ENCODE assay signal across 8 cellular contexts in genomic region chr17:7579001-7579838, GRCh38. TPM values are rescaled to one million over a fixed set of nuclear protein-coding genes. Genes with fewer than 3 reads are reported as not detected.
DNase-seq lines count a peak whose midpoint lies in the region; ATAC-seq, FAIRE-seq and TF ChIP-seq lines count a peak whose summit lies in the region.

Gene CD68 (plus strand): TSS chr17:7579638. CDS start chr17:7579678, 40 bp downstream.

- peak within 1 kb of the TSS; percentile 76 for H3K4me3 Mint-ChIP-seq in activated T-helper 1 cell treated with anti-CD3 and anti-CD28 coated beads, Interleukin-12 subunit alpha, Interleukin-12 subunit beta, Interleukin-2, Interleukin-4 antibody, amounts not matched to agents 30 ng/mL and 10 ng/mL and 1 ng/mL, durations not matched to agents 14 hours and 24 hours and 36 hours
- peak within 1 kb of the TSS; percentile 71 for H3K4me3 Mint-ChIP-seq in type B pancreatic cell

- H3K27me3 ChIP-seq in osteoblast (ENCODE audit: insufficient read depth, low read length): no peaks in the 10 kb centered on the region

- H3K4me1 Mint-ChIP-seq in activated T-helper 1 cell treated with anti-CD3 and anti-CD28 coated beads, Interleukin-12 subunit alpha, Interleukin-12 subunit beta, Interleukin-2, Interleukin-4 antibody, amounts not matched to agents 30 ng/mL and 10 ng/mL and 1 ng/mL, durations not matched to agents 14 hours and 24 hours and 36 hours (ENCODE audit: low read depth): peaks cover 81% of the 10 kb centered on the region
- peaks cover 67% of the 10 kb centered on the region for H3K4me1 Mint-ChIP-seq in type B pancreatic cell (ENCODE audit: unreplicated experiment)

- peak; percentile 37 for DNase-seq in activated T-helper 1 cell treated with anti-CD3 and anti-CD28 coated beads, Interleukin-12 subunit alpha, Interleukin-12 subunit beta, Interleukin-2, Interleukin-4 antibody, amounts not matched to agents 30 ng/mL and 10 ng/mL and 1 ng/mL, durations not matched to agents 14 hours and 24 hours and 36 hours (ENCODE audit: low spot score)
- DNase-seq in foreskin fibroblast (peak; percentile 95 to 97), osteoblast (ENCODE audit: insufficient read length, low spot score, missing footprints) (peak; percentile 96), type B pancreatic cell (ENCODE audit: extremely low spot score, unreplicated experiment) (no peak), NCI-H345 (lab: John Stamatoyannopoulos, UW) (no peak)

- peak within 1 kb of the TSS; percentile 74 for H3K4me2 ChIP-seq in osteoblast (ENCODE audit: insufficient read depth, low read length)

- intact Hi-C loops in activated T-helper 1 cell treated with anti-CD3 and anti-CD28 coated beads, Interleukin-12 subunit alpha, Interleukin-12 subunit beta, Interleukin-2, Interleukin-4 antibody, amounts not matched to agents 30 ng/mL and 10 ng/mL and 1 ng/mL, durations not matched to agents 14 hours and 24 hours and 36 hours (cut with micrococcal nuclease): loop anchor here (2.0 kb wide), 1 partner anchor 18 kb away; the partner anchor contains the start of gene SENP3

- peaks cover 69% of the 10 kb centered on the region for H3K36me3 Mint-ChIP-seq in activated T-helper 1 cell treated with anti-CD3 and anti-CD28 coated beads, Interleukin-12 subunit alpha, Interleukin-12 subunit beta, Interleukin-2, Interleukin-4 antibody, amounts not matched to agents 30 ng/mL and 10 ng/mL and 1 ng/mL, durations not matched to agents 14 hours and 24 hours and 36 hours (ENCODE audit: low read depth)
- H3K36me3 Mint-ChIP-seq in type B pancreatic cell: peaks cover 43% of the 10 kb centered on the region

- peaks cover 47% of the 10 kb centered on the region for H3K36me3 ChIP-seq in osteoblast (ENCODE audit: insufficient read depth, low read length)

- FAIRE-seq in G401.6 (lab: Jason Lieb, UNC): peak; percentile 99

- peaks cover 61% of the 10 kb centered on the region for H3K4me1 ChIP-seq in osteoblast (ENCODE audit: insufficient read depth, low read length)

- H2AFZ ChIP-seq in osteoblast (ENCODE audit: low read length): no peak within 1 kb of the TSS

- TF ChIP-seq CTCF in foreskin fibroblast (IDR thresholded peaks at IDR 0.05; ENCODE audit: low read depth, low read length): no peak
- no peak for TF ChIP-seq CTCF in osteoblast (IDR thresholded peaks at IDR 0.05; ENCODE audit: extremely low read depth, low read depth, low read length)
- no peak for TF ChIP-seq CTCF in type B pancreatic cell (conservative IDR thresholded peaks at IDR 0.05)

- H3K27ac Mint-ChIP-seq in activated T-helper 1 cell treated with anti-CD3 and anti-CD28 coated beads, Interleukin-12 subunit alpha, Interleukin-12 subunit beta, Interleukin-2, Interleukin-4 antibody, amounts not matched to agents 30 ng/mL and 10 ng/mL and 1 ng/mL, durations not matched to agents 14 hours and 24 hours and 36 hours: peak within 1 kb of the TSS; percentile 86
- peak within 1 kb of the TSS; percentile 100 for H3K27ac Mint-ChIP-seq in type B pancreatic cell

- peaks cover 78% of the 10 kb centered on the region for H3K79me2 ChIP-seq in osteoblast (ENCODE audit: insufficient read depth, low read length)

- H3K27ac ChIP-seq in osteoblast (ENCODE audit: low read depth, low read length): peak within 1 kb of the TSS; percentile 71

- no peaks in the 10 kb centered on the region for H3K27me3 Mint-ChIP-seq in activated T-helper 1 cell treated with anti-CD3 and anti-CD28 coated beads, Interleukin-12 subunit alpha, Interleukin-12 subunit beta, Interleukin-2, Interleukin-4 antibody, amounts not matched to agents 30 ng/mL and 10 ng/mL and 1 ng/mL, durations not matched to agents 14 hours and 24 hours and 36 hours (ENCODE audit: insufficient read depth)
- H3K27me3 Mint-ChIP-seq in type B pancreatic cell: no peaks in the 10 kb centered on the region

- peak; percentile 35 for ATAC-seq in HG02642 (IDR thresholded peaks at IDR 0.05; ENCODE audit: poor library complexity, unreplicated experiment)

- peaks cover 46% of the 10 kb centered on the region for H4K20me1 ChIP-seq in osteoblast (ENCODE audit: insufficient read depth, low read length)

- peak within 1 kb of the TSS; percentile 24 to 25 for H3K4me3 ChIP-seq in foreskin fibroblast (ENCODE audit: low read depth in 1 of 2, low read length in 2 of 2)
- peak within 1 kb of the TSS; percentile 61 for H3K4me3 ChIP-seq in osteoblast (ENCODE audit: insufficient read depth, low read length)

- no peaks in the 10 kb centered on the region for H3K9me3 ChIP-seq in osteoblast (ENCODE audit: low read depth, low read length)

- no peaks in the 10 kb centered on the region for H3K9me3 Mint-ChIP-seq in activated T-helper 1 cell treated with anti-CD3 and anti-CD28 coated beads, Interleukin-12 subunit alpha, Interleukin-12 subunit beta, Interleukin-2, Interleukin-4 antibody, amounts not matched to agents 30 ng/mL and 10 ng/mL and 1 ng/mL, durations not matched to agents 14 hours and 24 hours and 36 hours
- no peaks in the 10 kb centered on the region for H3K9me3 Mint-ChIP-seq in type B pancreatic cell

TF ChIP-seq in PFSK-1, 5 proteins besides CTCF, POLR2A, EP300 and RAD21:
- TF ChIP-seq TAF1 (IDR thresholded peaks at IDR 0.05; ENCODE audit: borderline replicate concordance, insufficient read depth, low read length) (peak; percentile 30; the same call in 1 of the 2 replicates), REST (IDR thresholded peaks at IDR 0.05; ENCODE audit: insufficient read depth in 1 of 2, low read depth in 2 of 2, low read length in 2 of 2) (peak in 1 of 2 experiments; percentile 40; a peak in 2 of 4 replicates), POLR2AphosphoS5 (IDR thresholded peaks at IDR 0.05; ENCODE audit: low read depth, low read length) (peak; percentile 100), SIN3A (IDR thresholded peaks at IDR 0.05; ENCODE audit: borderline replicate concordance, insufficient read depth, low read length) (peak; percentile 100), FOXP2 (optimal IDR thresholded peaks at IDR 0.05; ENCODE audit: borderline replicate concordance, extremely low read depth, extremely low read length, insufficient read depth) (peak; percentile 92)

RNA-seq across cellular contexts. Expression of gene CD68, which starts in this region (rescaled TPM):
- 56.0 TPM for polyA plus RNA-seq in PFSK-1 (2012; ENCODE audit: insufficient read length, low read depth)
- 2.4 and 3.3 TPM in 2 replicates for total RNA-seq in activated T-helper 1 cell treated with anti-CD3 and anti-CD28 coated beads, Interleukin-12 subunit alpha, Interleukin-12 subunit beta, Interleukin-2, Interleukin-4 antibody, amounts not matched to agents 30 ng/mL and 10 ng/mL and 1 ng/mL, durations not matched to agents 14 hours and 24 hours and 36 hours
- 31.8 and 55.7 TPM in 2 replicates for total RNA-seq in osteoblast
- total RNA-seq in type B pancreatic cell (ENCODE audit: low replicate concordance): 5.0 and 5.8 TPM in 2 replicates

Comparison
In these comparisons a context has a peak if more than half of its experiments do, and no peak if none do; other contexts are left out.
1. DNase-seq: peak in activated T-helper 1 cell treated with anti-CD3 and anti-CD28 coated beads, Interleukin-12 subunit alpha, Interleukin-12 subunit beta, Interleukin-2, Interleukin-4 antibody, amounts not matched to agents 30 ng/mL and 10 ng/mL and 1 ng/mL, durations not matched to agents 14 hours and 24 hours and 36 hours (single experiment), foreskin fibroblast (2 of 2) and osteoblast (single experiment); none in type B pancreatic cell (single experiment) and NCI-H345 (single experiment).